22 cellular contexts compared by ENCODE assay signal in genomic region chr3:190546881-190547510, GRCh38.
"Had no signal": no experiment of that assay in that cellular context is flagged by ENCODE, and none has a peak within 500 bp of the region (broad histone marks: within the 10 kb centered on the region; RNA-seq: fewer than 3 reads in every experiment).

No MANE protein-coding gene starts in this region.

- ATAC-seq: activated CD4-positive, CD25-positive, alpha-beta regulatory T cell treated with anti-CD3 and anti-CD28 coated beads, Interleukin-2, amount 50 U/mL, for 24 hours; activated CD8-positive, alpha-beta T cell treated with anti-CD3 and anti-CD28 coated beads, Interleukin-2, amount 10 ng/mL, durations not matched to agents 7 days and 5 days; activated T-cell treated with anti-CD3 and anti-CD28 coated beads, Interleukin-2, amount 50 U/mL, for 4 hours; esophagus mucosa; heart right ventricle; natural killer cell had no signal

- H3K36me3 ChIP-seq: breast epithelium, heart right ventricle, thyroid gland had no signal

- H3K27ac ChIP-seq: breast epithelium, heart right ventricle, thyroid gland had no signal

- H3K4me3 ChIP-seq: breast epithelium, heart right ventricle, lung, thyroid gland had no signal

- DNase-seq: activated CD4-positive, alpha-beta T cell treated with anti-CD3 and anti-CD28 coated beads, Interleukin-2, amount 10 ng/mL, durations not matched to agents 7 days and 5 days; activated CD8-positive, alpha-beta T cell treated with anti-CD3 and anti-CD28 coated beads, Interleukin-2, amount 10 ng/mL, durations not matched to agents 7 days and 5 days; activated naive CD4-positive, alpha-beta T cell treated with anti-CD3 and anti-CD28 coated beads, Interleukin-2, amount 10 ng/mL, durations not matched to agents 7 days and 5 days; activated T-cell treated with anti-CD3 and anti-CD28 coated beads, Interleukin-2, amount 50 U/mL, for 4 hours; cerebellar nuclear complex; effector CD4-positive, alpha-beta T cell; heart right ventricle; natural killer cell; nucleus accumbens; posterior cingulate gyrus; retina; stimulated activated CD4-positive, alpha-beta T cell treated with anti-CD3 and anti-CD28 coated beads, Interleukin-12 subunit alpha, Interleukin-12 subunit beta, amount 100 ng/mL, for 4 hours; stimulated activated CD4-positive, alpha-beta T cell treated with anti-CD3 and anti-CD28 coated beads, Interleukin-1b, Interleukin-23, amount 100 ng/mL, for 48 hours; stimulated activated CD8-positive, alpha-beta memory T cell treated with anti-CD3 and anti-CD28 coated beads, Interleukin-4, amount 100 ng/mL, for 48 hours; stimulated activated naive CD4-positive, alpha-beta T cell treated with Interleukin-2 at 50 U/mL for 16 hours; SW 1271; T-helper 2 cell; thyroid gland had no signal

- H3K4me1 ChIP-seq: breast epithelium, thyroid gland had no signal

- H3K27me3 ChIP-seq: breast epithelium, heart right ventricle, thyroid gland had no signal

- H3K9me3 ChIP-seq: thyroid gland had no signal
